In genomic region chr5:135871268-135871895, GRCh38 we compare ENCODE assay signal across 15 cellular contexts. TPM values are rescaled to one million over a fixed set of nuclear protein-coding genes. Genes with fewer than 3 reads are reported as not detected.
DNase-seq lines count a peak whose midpoint lies in the region; ATAC-seq and TF ChIP-seq lines count a peak whose summit lies in the region.
"Had no signal": no experiment of that assay in that cellular context is flagged by ENCODE, and none has a peak within 500 bp of the region (broad histone marks: within the 10 kb centered on the region; RNA-seq: fewer than 3 reads in every experiment).

No MANE protein-coding gene starts in this region.

- no peak overlapping the region for H2BK120ac ChIP-seq in neuronal stem cell (ENCODE audit: low read depth, low read length)

- no peaks in the 10 kb centered on the region for H3K36me3 ChIP-seq in GM23338 (ENCODE audit: insufficient read depth)
- H3K36me3 ChIP-seq in neuronal stem cell (replicated peaks in 1 of 2; ENCODE audit: control insufficient read depth in 2 of 2, insufficient read depth in 2 of 2, low read length in 2 of 2) = no peaks in the 10 kb centered on the region
- H3K36me3 ChIP-seq: BE2C had no signal

- H3K79me1 ChIP-seq in neuronal stem cell (ENCODE audit: low read depth, low read length) = no peaks in the 10 kb centered on the region

- no peak overlapping the region for H3K27ac ChIP-seq in GM23338 (ENCODE audit: low read depth)
- no peak overlapping the region for H3K27ac ChIP-seq in neuronal stem cell (replicated peaks; ENCODE audit: low read length)
- H3K27ac ChIP-seq: C4-2B, HL-60 had no signal

- peak overlapping the region; percentile 34 for H2AK5ac ChIP-seq in neuronal stem cell (ENCODE audit: low read depth, low read length)

- H3F3A ChIP-seq in GM23338 (replicated peaks; ENCODE audit: low read depth) = no peaks in the 10 kb centered on the region

- no peak overlapping the region for H3K4me3 Mint-ChIP-seq in GM23338
- H3K4me3 Mint-ChIP-seq in dendritic cell treated with granulocyte-macrophage colony-stimulating factor and Interleukin-4, amounts not matched to agents 40 ng/mL and 50 ng/mL, for 4 days = no peak overlapping the region
- H3K4me3 Mint-ChIP-seq in stimulated activated memory B cell treated with anti-CD40 and anti-IgM and Interleukin-4, amounts not matched to agents 10 μg/mL and 1 μg/mL and 100 μg/mL, for 72 hours = no peak overlapping the region
- H3K4me3 Mint-ChIP-seq: CD4-positive, alpha-beta memory T cell had no signal

- intact Hi-C loops in dendritic cell treated with granulocyte-macrophage colony-stimulating factor and Interleukin-4, amounts not matched to agents 40 ng/mL and 50 ng/mL, for 4 days (cut with micrococcal nuclease) = no loop called here

- peak overlapping the region; percentile 46 for H2BK12ac ChIP-seq in neuronal stem cell (ENCODE audit: low read length)

- H4K91ac ChIP-seq in neuronal stem cell (ENCODE audit: low read depth, low read length, poor library complexity) = no peak overlapping the region

- no peak for DNase-seq in GM23338 (ENCODE audit: low spot score)
- DNase-seq in neuronal stem cell (ENCODE audit: low spot score) = no peak
- DNase-seq in GF-D8 (lab: John Stamatoyannopoulos, UW) = no peak
- DNase-seq in GM10248 (ENCODE audit: extremely low spot score) = no peak
- no peak for DNase-seq in KG1 (lab: John Stamatoyannopoulos, UW)
- DNase-seq: BE2C; CD4-positive, alpha-beta memory T cell; DMS79; H7 had no signal

- H3K9ac ChIP-seq in neuronal stem cell (ENCODE audit: low read depth, low read length, poor library complexity) = no peak overlapping the region

- CTCF ChIA-PET in GM10248 (lab: Yijun Ruan, JAX) = interaction anchor here (1.0 to 4.0 kb wide), 3 partner anchors 11 to 41 kb away, joined by 4 to 14 read pairs (median 4); no protein-coding TSS in a partner anchor

- no peak overlapping the region for H3K4me2 ChIP-seq in GM23338
- no peak overlapping the region for H3K4me2 ChIP-seq in neuronal stem cell (ENCODE audit: insufficient read depth, low read length, poor library complexity, severe bottlenecking)

- no peaks in the 10 kb centered on the region for H3K4me1 Mint-ChIP-seq in GM23338
- peaks cover 75% of the 10 kb centered on the region for H3K4me1 Mint-ChIP-seq in dendritic cell treated with granulocyte-macrophage colony-stimulating factor and Interleukin-4, amounts not matched to agents 40 ng/mL and 50 ng/mL, for 4 days (ENCODE audit: low read depth)
- H3K4me1 Mint-ChIP-seq in stimulated activated memory B cell treated with anti-CD40 and anti-IgM and Interleukin-4, amounts not matched to agents 10 μg/mL and 1 μg/mL and 100 μg/mL, for 72 hours = no peaks in the 10 kb centered on the region

- H3K4me1 ChIP-seq in GM23338 (ENCODE audit: insufficient read depth) (no peaks in the 10 kb centered on the region), neuronal stem cell (ENCODE audit: control insufficient read depth in 2 of 2, insufficient read depth in 1 of 2, low read depth in 1 of 2, low read length in 2 of 2) (peaks cover 0 to 2% of the 10 kb centered on the region in 2 donors)
- H3K4me1 ChIP-seq: BE2C had no signal

- H4K8ac ChIP-seq in neuronal stem cell (ENCODE audit: low read depth, low read length) = no peak overlapping the region

- H3K23ac ChIP-seq in neuronal stem cell (ENCODE audit: low read depth, low read length, poor library complexity) = no peak overlapping the region

- H2BK15ac ChIP-seq in neuronal stem cell (ENCODE audit: low read length) = no peak overlapping the region

- no CpG with 5 or more reads among the region's 11 CpGs for WGBS in neuronal stem cell (ENCODE audit: extremely low coverage in 2 of 2, insufficient read length in 2 of 2, insufficient replicate concordance in 1 of 2), 2 donors

- H2AFZ ChIP-seq in GM23338 (no peak overlapping the region), neuronal stem cell (ENCODE audit: low read length) (no peak overlapping the region)

- POLR2A ChIA-PET in GM10248 (lab: Yijun Ruan, JAX) = no interaction called here

- ATAC-seq in GM23338 = peak; percentile 50
- ATAC-seq in stimulated activated memory B cell treated with anti-CD40 and anti-IgM and Interleukin-4, amounts not matched to agents 10 μg/mL and 1 μg/mL and 100 μg/mL, for 72 hours = peak; percentile 2
- ATAC-seq: K562 had no signal

- peak overlapping the region; percentile 35 for H3K18ac ChIP-seq in neuronal stem cell (ENCODE audit: low read length)

- no peak overlapping the region for H3K27ac Mint-ChIP-seq in GM23338
- peak overlapping the region; percentile 92 for H3K27ac Mint-ChIP-seq in dendritic cell treated with granulocyte-macrophage colony-stimulating factor and Interleukin-4, amounts not matched to agents 40 ng/mL and 50 ng/mL, for 4 days
- H3K27ac Mint-ChIP-seq in stimulated activated memory B cell treated with anti-CD40 and anti-IgM and Interleukin-4, amounts not matched to agents 10 μg/mL and 1 μg/mL and 100 μg/mL, for 72 hours = no peak overlapping the region
- H3K27ac Mint-ChIP-seq: CD4-positive, alpha-beta memory T cell had no signal

- H3K14ac ChIP-seq in neuronal stem cell (ENCODE audit: low read length) = no peak overlapping the region

- no peaks in the 10 kb centered on the region for H4K20me1 ChIP-seq in GM23338 (replicated peaks; ENCODE audit: insufficient read depth)

- no peak overlapping the region for H3K4ac ChIP-seq in neuronal stem cell (ENCODE audit: low read length)

- no peaks in the 10 kb centered on the region for H3K36me3 Mint-ChIP-seq in GM23338 (ENCODE audit: low read depth)
- peaks cover 95% of the 10 kb centered on the region for H3K36me3 Mint-ChIP-seq in dendritic cell treated with granulocyte-macrophage colony-stimulating factor and Interleukin-4, amounts not matched to agents 40 ng/mL and 50 ng/mL, for 4 days (ENCODE audit: low read depth)
- H3K36me3 Mint-ChIP-seq in stimulated activated memory B cell treated with anti-CD40 and anti-IgM and Interleukin-4, amounts not matched to agents 10 μg/mL and 1 μg/mL and 100 μg/mL, for 72 hours = no peaks in the 10 kb centered on the region
- H3K36me3 Mint-ChIP-seq: CD4-positive, alpha-beta memory T cell had no signal

- no peak overlapping the region for H3K4me3 ChIP-seq in GM23338
- peak overlapping the region in 1 of 2 donors; percentile 41 for H3K4me3 ChIP-seq in neuronal stem cell (ENCODE audit: low read length in 2 of 2)
- H3K4me3 ChIP-seq: K562 had no signal

- no peaks in the 10 kb centered on the region for H3K9me3 ChIP-seq in neuronal stem cell (replicated peaks in 1 of 2; ENCODE audit: control insufficient read depth in 2 of 2, insufficient read depth in 1 of 2, low read depth in 1 of 2, low read length in 2 of 2)
- H3K9me3 ChIP-seq: BE2C had no signal

- TF ChIP-seq CTCF in GM23338 (conservative IDR thresholded peaks at IDR 0.05; ENCODE audit: low read depth in 2 of 2) (no peak), GM10248 (IDR thresholded peaks at IDR 0.05; ENCODE audit: control extremely low read depth, extremely low read depth, low read depth, missing control alignments) (no peak)

- H3K27me3 Mint-ChIP-seq in GM23338 (ENCODE audit: insufficient read depth, low read depth, poor library complexity) = peaks cover 4% of the 10 kb centered on the region
- peaks cover 24% of the 10 kb centered on the region for H3K27me3 Mint-ChIP-seq in dendritic cell treated with granulocyte-macrophage colony-stimulating factor and Interleukin-4, amounts not matched to agents 40 ng/mL and 50 ng/mL, for 4 days
- H3K27me3 Mint-ChIP-seq in stimulated activated memory B cell treated with anti-CD40 and anti-IgM and Interleukin-4, amounts not matched to agents 10 μg/mL and 1 μg/mL and 100 μg/mL, for 72 hours = peaks cover 7% of the 10 kb centered on the region

- no peaks in the 10 kb centered on the region for H3K9me3 Mint-ChIP-seq in GM23338
- no peaks in the 10 kb centered on the region for H3K9me3 Mint-ChIP-seq in dendritic cell treated with granulocyte-macrophage colony-stimulating factor and Interleukin-4, amounts not matched to agents 40 ng/mL and 50 ng/mL, for 4 days
- H3K9me3 Mint-ChIP-seq in stimulated activated memory B cell treated with anti-CD40 and anti-IgM and Interleukin-4, amounts not matched to agents 10 μg/mL and 1 μg/mL and 100 μg/mL, for 72 hours = no peaks in the 10 kb centered on the region
- H3K9me3 Mint-ChIP-seq: CD4-positive, alpha-beta memory T cell had no signal

- H3K27me3 ChIP-seq in GM23338 (ENCODE audit: insufficient read depth) (no peaks in the 10 kb centered on the region), neuronal stem cell (ENCODE audit: control insufficient read depth in 3 of 3, insufficient read depth in 3 of 3, low read depth in 1 of 3, low read length in 3 of 3) (no peaks in the 10 kb centered on the region)

- H3K79me2 ChIP-seq in GM23338 (replicated peaks; ENCODE audit: insufficient read depth) = no peaks in the 10 kb centered on the region

- H2BK5ac ChIP-seq in neuronal stem cell (ENCODE audit: low read length) = no peak overlapping the region

- H3K9me2 ChIP-seq in GM23338 (ENCODE audit: insufficient read depth) = no peaks in the 10 kb centered on the region

TF ChIP-seq in GM23338, 12 proteins besides CTCF, POLR2A, EP300 and RAD21 (continues in another document):
- no peak for TF ChIP-seq JUNB (IDR thresholded peaks at IDR 0.05; ENCODE audit: unreplicated experiment)
- TF ChIP-seq ZNF114 (CRISPR knock-in tag; IDR thresholded peaks at IDR 0.05) = no peak
- TF ChIP-seq ETS1 (IDR thresholded peaks at IDR 0.05) = no peak
- no peak for TF ChIP-seq STAT1 (IDR thresholded peaks at IDR 0.05; ENCODE audit: unreplicated experiment)
- no peak for TF ChIP-seq EZH2 (IDR thresholded peaks at IDR 0.05; ENCODE audit: low read depth, unreplicated experiment)

RNA-seq across cellular contexts. Expression of gene IL9, which starts 24.3 kb away (rescaled TPM):
- total RNA-seq in GM23338 (2014; rRNA removed; shearing (Covaris generic)) = not detected in 2 replicates
- not detected in 2 replicates for polyA plus RNA-seq in GM23338 (2016; fragmentation: Nextera tagmentation; extraction: Ambion mirVana)
- not detected for polyA plus RNA-seq in neuronal stem cell (2013, experiment 1 of 2)
- polyA plus RNA-seq in neuronal stem cell (2013, experiment 2 of 2) = not detected
- total RNA-seq: CD4-positive, alpha-beta memory T cell; G401; H7; K562 had no signal
- polyA plus RNA-seq: CD4-positive, alpha-beta memory T cell; K562 had no signal

RNA-seq across cellular contexts. Expression of gene SLC25A48, which starts 36.9 kb away (rescaled TPM):
- 1.4 and 1.5 TPM in 2 replicates for total RNA-seq in GM23338 (2014; rRNA removed; shearing (Covaris generic))
- polyA plus RNA-seq in GM23338 (2016; fragmentation: Nextera tagmentation; extraction: Ambion mirVana) = 1.1 TPM in 2 replicates
- polyA plus RNA-seq in neuronal stem cell (2013, experiment 1 of 2) = 0.03 TPM
- 0.07 TPM for polyA plus RNA-seq in neuronal stem cell (2013, experiment 2 of 2)
- total RNA-seq: CD4-positive, alpha-beta memory T cell; G401 had no signal
- polyA plus RNA-seq: CD4-positive, alpha-beta memory T cell had no signal
